Comparison of ENCODE assay signal across 22 cellular contexts in genomic region chr11:28966951-28967350, GRCh38.
A peak's percentile ranks its signal among the peaks of the same experiment; 100 is the strongest.
DNase-seq lines count a peak whose midpoint lies in the region; ATAC-seq, FAIRE-seq and TF ChIP-seq lines count a peak whose summit lies in the region.
"Had no signal": no experiment of that assay in that cellular context is flagged by ENCODE, and none has a peak within 500 bp of the region (broad histone marks: within the 10 kb centered on the region; RNA-seq: fewer than 3 reads in every experiment).

No MANE protein-coding gene starts in this region.

- no peak for TF ChIP-seq POLR2A in GM12892 (IDR thresholded peaks at IDR 0.05; ENCODE audit: low read depth, low read length)

- H3K4me3 ChIP-seq in MG63 (no peak overlapping the region), bronchial epithelial cell (ENCODE audit: low read depth, low read length) (no peak overlapping the region)
- H3K4me3 ChIP-seq: A549 had no signal

- H3K36me3 ChIP-seq in MG63 (peaks cover 7% of the 10 kb centered on the region; the same call in 1 of the 2 replicates), bronchial epithelial cell (ENCODE audit: control insufficient read depth, insufficient read depth, low read length) (no peaks in the 10 kb centered on the region)

- H3K27me3 ChIP-seq in MG63 (no peaks in the 10 kb centered on the region), bronchial epithelial cell (ENCODE audit: control insufficient read depth, insufficient read depth, low read length) (no peaks in the 10 kb centered on the region)

- no peak for TF ChIP-seq CTCF in bronchial epithelial cell (IDR thresholded peaks at IDR 0.05; ENCODE audit: insufficient read depth, low read length, severe bottlenecking)

- H3K9me3 ChIP-seq in MG63, result peaks cover 9% of the 10 kb centered on the region; the same call in 1 of the 2 replicates
- H3K9me3 ChIP-seq: SK-N-SH had no signal

- no peak for ATAC-seq in HG02678 (IDR thresholded peaks at IDR 0.05; ENCODE audit: unreplicated experiment)
- ATAC-seq: A549, HepG2, Right ventricle myocardium inferior had no signal

- no peak for DNase-seq in GM12892 (ENCODE audit: insufficient read length)
- DNase-seq in MG63, result peak; percentile 8
- peak; percentile 56 for DNase-seq in bronchial epithelial cell (ENCODE audit: low read depth)
- DNase-seq in iris pigment epithelial cell (ENCODE audit: low read depth), result peak; percentile 34
- no peak for DNase-seq in stimulated activated CD4-positive, alpha-beta T cell treated with anti-CD3 and anti-CD28 coated beads, Interleukin-15, amount 100 ng/mL, for 24 hours
- no peak for DNase-seq in SW480 (ENCODE audit: low spot score)
- DNase-seq: AML-193; Calu3; CD4-positive, CD25-positive, alpha-beta regulatory T cell; DMS79 treated with DMSO at 0.1 percent for 48 hours; GF-D8; Karpas-422; MV-4-11; NCI-H1436; NCI-H2081 treated with DMSO at 0.1 percent for 48 hours; NCI-H2227 treated with DMSO at 0.1 percent for 48 hours; NCI-H526; SK-N-SH had no signal

- FAIRE-seq in GM12892 (lab: Jason Lieb, UNC) (peak; percentile 17), bronchial epithelial cell (lab: Jason Lieb, UNC) (peak; percentile 40)
- FAIRE-seq: HepG2 had no signal

Comparison
In these comparisons a context has a peak if more than half of its experiments do, and no peak if none do; other contexts are left out.
1. DNase-seq: peak in MG63 (single experiment), bronchial epithelial cell (single experiment) and iris pigment epithelial cell (single experiment); none in GM12892 (single experiment), stimulated activated CD4-positive, alpha-beta T cell treated with anti-CD3 and anti-CD28 coated beads, Interleukin-15, amount 100 ng/mL, for 24 hours (single experiment) and SW480 (single experiment).